Comparison of ENCODE assay signal across 1 cellular context in the genomic region with DNA sequence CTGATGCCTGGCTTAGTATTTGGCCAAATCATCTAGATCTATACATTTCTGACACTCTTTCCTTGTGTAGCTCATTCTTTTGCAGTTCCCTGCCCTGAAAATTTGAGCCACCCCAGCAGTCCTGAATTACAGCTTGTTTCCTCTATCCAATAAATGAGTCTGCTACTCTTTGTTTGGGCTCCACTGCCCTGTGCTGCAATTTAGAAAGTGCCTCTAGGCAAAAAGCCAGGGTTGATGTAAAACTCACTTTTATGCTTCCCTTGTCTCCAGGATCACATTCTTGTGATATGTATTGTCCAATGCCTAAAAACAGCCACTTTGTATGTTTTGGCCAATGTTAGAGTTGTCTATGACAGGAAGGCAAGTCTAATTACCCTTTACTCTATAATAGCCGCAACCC.
TF ChIP-seq lines count a peak whose summit lies in the region.

No MANE protein-coding gene starts in this region.

TF ChIP-seq in A549, 52 proteins besides CTCF, POLR2A, EP300 and RAD21 (continued from another document):
- no peak for TF ChIP-seq MAZ (IDR thresholded peaks at IDR 0.05; ENCODE audit: borderline replicate concordance, low read depth, low read length)
- no peak for TF ChIP-seq JUN (IDR thresholded peaks at IDR 0.05)
- TF ChIP-seq, protein P1, sequence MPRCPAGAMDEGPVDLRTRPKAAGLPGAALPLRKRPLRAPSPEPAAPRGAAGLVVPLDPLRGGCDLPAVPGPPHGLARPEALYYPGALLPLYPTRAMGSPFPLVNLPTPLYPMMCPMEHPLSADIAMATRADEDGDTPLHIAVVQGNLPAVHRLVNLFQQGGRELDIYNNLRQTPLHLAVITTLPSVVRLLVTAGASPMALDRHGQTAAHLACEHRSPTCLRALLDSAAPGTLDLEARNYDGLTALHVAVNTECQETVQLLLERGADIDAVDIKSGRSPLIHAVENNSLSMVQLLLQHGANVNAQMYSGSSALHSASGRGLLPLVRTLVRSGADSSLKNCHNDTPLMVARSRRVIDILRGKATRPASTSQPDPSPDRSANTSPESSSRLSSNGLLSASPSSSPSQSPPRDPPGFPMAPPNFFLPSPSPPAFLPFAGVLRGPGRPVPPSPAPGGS (IDR thresholded peaks at IDR 0.05) = no peak
- TF ChIP-seq CBX2 (IDR thresholded peaks at IDR 0.05; ENCODE audit: borderline replicate concordance, low read depth) = no peak
- TF ChIP-seq, protein P2, sequence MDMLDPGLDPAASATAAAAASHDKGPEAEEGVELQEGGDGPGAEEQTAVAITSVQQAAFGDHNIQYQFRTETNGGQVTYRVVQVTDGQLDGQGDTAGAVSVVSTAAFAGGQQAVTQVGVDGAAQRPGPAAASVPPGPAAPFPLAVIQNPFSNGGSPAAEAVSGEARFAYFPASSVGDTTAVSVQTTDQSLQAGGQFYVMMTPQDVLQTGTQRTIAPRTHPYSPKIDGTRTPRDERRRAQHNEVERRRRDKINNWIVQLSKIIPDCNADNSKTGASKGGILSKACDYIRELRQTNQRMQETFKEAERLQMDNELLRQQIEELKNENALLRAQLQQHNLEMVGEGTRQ (IDR thresholded peaks at IDR 0.05) = no peak
- TF ChIP-seq TP53 (CRISPR knock-in tag; IDR thresholded peaks at IDR 0.05) = no peak
- no peak for TF ChIP-seq ZNF302 (CRISPR knock-in tag; IDR thresholded peaks at IDR 0.05)
- TF ChIP-seq NPAS2 (CRISPR knock-in tag; IDR thresholded peaks at IDR 0.05; ENCODE audit: borderline replicate concordance) = no peak
- TF ChIP-seq TFCP2L1 (CRISPR knock-in tag; IDR thresholded peaks at IDR 0.05) = no peak
- no peak for TF ChIP-seq MAFK (IDR thresholded peaks at IDR 0.05; ENCODE audit: partially characterized antibody)
